ENCODE assay signal across 27 cellular contexts in the genomic region with DNA sequence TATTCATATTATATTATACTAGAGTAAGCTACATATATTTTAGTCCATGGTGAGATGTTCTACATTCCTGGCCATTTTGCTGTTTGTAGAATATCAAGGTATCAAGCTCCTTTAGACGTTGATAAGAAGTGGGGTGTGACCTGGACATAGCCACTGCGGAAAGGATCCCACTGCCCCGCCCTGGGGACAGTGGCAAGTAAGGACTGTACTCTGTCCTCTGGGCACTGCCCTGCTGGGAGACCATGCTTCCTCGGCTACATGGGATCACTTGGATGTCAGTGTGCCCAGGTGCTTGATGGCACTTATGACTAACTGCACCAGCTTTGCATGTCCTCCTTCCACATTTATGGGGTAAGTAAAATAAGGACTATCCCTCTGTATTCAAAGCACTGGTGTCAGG. TPM values are rescaled to one million over a fixed set of nuclear protein-coding genes. Genes with fewer than 3 reads are reported as not detected.
DNase-seq lines count a peak whose midpoint lies in the region; ATAC-seq, FAIRE-seq and TF ChIP-seq lines count a peak whose summit lies in the region.
"Had no signal": no experiment of that assay in that cellular context is flagged by ENCODE, and none has a peak within 500 bp of the region (broad histone marks: within the 10 kb centered on the region; RNA-seq: fewer than 3 reads in every experiment).

No MANE protein-coding gene starts in this region.

- intact Hi-C loops in upper lobe of right lung (cut with DNase I): no loop called here
- intact Hi-C loops in left cardiac atrium (cut with DNase I): no loop called here

- CTCF ChIA-PET in A549 (lab: Yijun Ruan, JAX): no interaction called here

- POLR2A ChIA-PET in A549 (lab: Yijun Ruan, JAX): no interaction called here

- H3K27ac ChIP-seq in A549: peak overlapping the region in 1 of 2 experiments; percentile 45; a peak in 3 of 6 replicates
- H3K27ac ChIP-seq in mesendoderm (ENCODE audit: low read depth, low read length): no peak overlapping the region
- H3K27ac ChIP-seq in upper lobe of right lung: no peak overlapping the region
- H3K27ac ChIP-seq: BLaER1, KMS-11, PC-9, SJSA1 had no signal

- TF ChIP-seq RAD21 in A549 (conservative IDR thresholded peaks at IDR 0.05 in 1 of 2, IDR thresholded peaks at IDR 0.05 in 1 of 2): no peak

- no peak overlapping the region for H3K4me3 Mint-ChIP-seq in glutamatergic neuron (ENCODE audit: unreplicated experiment)
- H3K4me3 Mint-ChIP-seq: CD4-positive, CD25-positive, alpha-beta regulatory T cell; IgD-negative memory B cell had no signal

- no peak overlapping the region for H3K4ac ChIP-seq in mesendoderm (ENCODE audit: low read depth, low read length)

- no peak for TF ChIP-seq CTCF in A549 (IDR thresholded peaks at IDR 0.05)
- no peak for TF ChIP-seq CTCF in bronchial epithelial cell (IDR thresholded peaks at IDR 0.05; ENCODE audit: insufficient read depth, low read length, severe bottlenecking)
- no peak for TF ChIP-seq CTCF in upper lobe of right lung (IDR thresholded peaks at IDR 0.05)
- TF ChIP-seq CTCF in glutamatergic neuron (IDR thresholded peaks at IDR 0.05; ENCODE audit: partially characterized antibody, unreplicated experiment): no peak

- peak overlapping the region; percentile 22 for H2BK5ac ChIP-seq in mesendoderm (ENCODE audit: low read length)

- no peak for TF ChIP-seq POLR2A in A549 (IDR thresholded peaks at IDR 0.05; ENCODE audit: low read length)

- H3K9me3 ChIP-seq in A549 (no peaks in the 10 kb centered on the region), upper lobe of right lung (no peaks in the 10 kb centered on the region)
- H3K9me3 ChIP-seq: SJSA1 had no signal

- peaks cover 2% of the 10 kb centered on the region for H3K9me3 Mint-ChIP-seq in glutamatergic neuron (ENCODE audit: unreplicated experiment)
- H3K9me3 Mint-ChIP-seq: CD4-positive, CD25-positive, alpha-beta regulatory T cell; IgD-negative memory B cell had no signal

- no peak overlapping the region for H3K23ac ChIP-seq in mesendoderm (ENCODE audit: low read length)

- H3K79me1 ChIP-seq in mesendoderm (ENCODE audit: low read length): no peaks in the 10 kb centered on the region

- no peak overlapping the region for H4K5ac ChIP-seq in mesendoderm (ENCODE audit: low read length)

- peaks cover 2% of the 10 kb centered on the region for H3K27me3 Mint-ChIP-seq in glutamatergic neuron (ENCODE audit: unreplicated experiment)

- WGBS in A549 (ENCODE audit: missing lambda C conversion rate): 76% methylated on average over 4 of the region's 4 CpGs
- WGBS in mesendoderm (ENCODE audit: extremely low coverage, insufficient coverage, low lambda C conversion rate): no CpG with 5 or more reads among the region's 4 CpGs

- no peak overlapping the region for H3K27ac Mint-ChIP-seq in glutamatergic neuron (ENCODE audit: unreplicated experiment)

- H3K27me3 ChIP-seq in bronchial epithelial cell (ENCODE audit: control insufficient read depth, insufficient read depth, low read length) (no peaks in the 10 kb centered on the region), mesendoderm (ENCODE audit: insufficient read depth, low read length, poor library complexity) (no peaks in the 10 kb centered on the region), upper lobe of right lung (no peaks in the 10 kb centered on the region)
- H3K27me3 ChIP-seq: BLaER1, SJSA1 had no signal

- peak overlapping the region; percentile 64 for H2AK5ac ChIP-seq in mesendoderm (ENCODE audit: low read length)

- H3K9ac ChIP-seq in mesendoderm (ENCODE audit: low read length): no peak overlapping the region
- H3K9ac ChIP-seq: BLaER1, KMS-11 had no signal

- H3K4me1 Mint-ChIP-seq in glutamatergic neuron (ENCODE audit: low read depth, unreplicated experiment): peaks cover 7% of the 10 kb centered on the region
- H3K4me1 Mint-ChIP-seq: IgD-negative memory B cell had no signal

- TF ChIP-seq EP300 in A549 (IDR thresholded peaks at IDR 0.05): no peak

- H2BK120ac ChIP-seq in mesendoderm (ENCODE audit: low read depth, low read length): no peak overlapping the region

- H3K4me1 ChIP-seq in A549: peaks cover 9% of the 10 kb centered on the region; the same call in 2 of the 3 replicates
- H3K4me1 ChIP-seq in mesendoderm (ENCODE audit: control insufficient read depth, low read depth, low read length): peaks cover 8% of the 10 kb centered on the region
- peaks cover 8% of the 10 kb centered on the region for H3K4me1 ChIP-seq in upper lobe of right lung

- peak in 1 of 2 experiments; percentile 23; a peak in 1 of 6 replicates for ATAC-seq in A549
- ATAC-seq in HG02884 (IDR thresholded peaks at IDR 0.05; ENCODE audit: unreplicated experiment): peak; percentile 12
- ATAC-seq in upper lobe of right lung: no peak
- ATAC-seq in left cardiac atrium: no peak
- ATAC-seq: HCT116 had no signal

- no peak overlapping the region for H3K18ac ChIP-seq in mesendoderm (ENCODE audit: low read length)

- H3K79me2 ChIP-seq in mesendoderm (ENCODE audit: control insufficient read depth, insufficient read depth, low read length): no peaks in the 10 kb centered on the region

- H4K8ac ChIP-seq in mesendoderm (ENCODE audit: low read depth, low read length): no peak overlapping the region

- H2BK15ac ChIP-seq in mesendoderm (replicated peaks; ENCODE audit: low read depth): no peak overlapping the region

- H3K4me2 ChIP-seq in A549 (peak overlapping the region; percentile 3; the same call in 1 of the 3 replicates), mesendoderm (ENCODE audit: low read length) (no peak overlapping the region)
- H3K4me2 ChIP-seq: BLaER1, KMS-11, PC-9 had no signal

- no peak overlapping the region for H3K56ac ChIP-seq in mesendoderm (ENCODE audit: low read length)

- FAIRE-seq in A549 (lab: Jason Lieb, UNC) (no peak), bronchial epithelial cell (lab: Jason Lieb, UNC) (peak; percentile 58)
- FAIRE-seq: G401.6 had no signal

- DNase-seq in A549 (ENCODE audit: low read depth in 1 of 2, low spot score in 1 of 2): no peak
- no peak for DNase-seq in bronchial epithelial cell (ENCODE audit: low read depth)
- no peak for DNase-seq in mesendoderm
- no peak for DNase-seq in upper lobe of right lung
- DNase-seq in glutamatergic neuron: no peak
- DNase-seq in NCI-H524 (lab: John Stamatoyannopoulos, UW): no peak
- DNase-seq in left cardiac atrium: no peak
- DNase-seq: 8988T; NCI-H1092 treated with DMSO at 0.1 percent for 48 hours; NCI-H1436 treated with DMSO at 0.1 percent for 48 hours; NCI-H1930; NCI-H2107; NCI-H446; NCI-H526; NCI-H82; NK-92 treated with Interleukin-12 subunit alpha and Interleukin-12 subunit beta, amount 100 ng/mL, for 24 hours; PC-9; Right ventricle myocardium superior; RPMI8226 had no signal

- no peaks in the 10 kb centered on the region for H3K36me3 Mint-ChIP-seq in glutamatergic neuron (ENCODE audit: unreplicated experiment)
- H3K36me3 Mint-ChIP-seq: CD4-positive, CD25-positive, alpha-beta regulatory T cell; IgD-negative memory B cell had no signal

- H3K4me3 ChIP-seq in A549 (no peak overlapping the region), bronchial epithelial cell (ENCODE audit: low read depth, low read length) (no peak overlapping the region), mesendoderm (ENCODE audit: low read length) (no peak overlapping the region), upper lobe of right lung (no peak overlapping the region)
- H3K4me3 ChIP-seq: BLaER1, PC-9, SJSA1 had no signal

- H3K36me3 ChIP-seq in bronchial epithelial cell (ENCODE audit: control insufficient read depth, insufficient read depth, low read length) (no peaks in the 10 kb centered on the region), mesendoderm (ENCODE audit: control insufficient read depth, insufficient read depth, low read length) (no peaks in the 10 kb centered on the region), upper lobe of right lung (no peaks in the 10 kb centered on the region)
- H3K36me3 ChIP-seq: BLaER1, SJSA1 had no signal

TF ChIP-seq in A549, 52 proteins besides CTCF, POLR2A, EP300 and RAD21:
- no peak for TF ChIP-seq RARB (CRISPR knock-in tag; IDR thresholded peaks at IDR 0.05)

RNA-seq across cellular contexts. Expression of gene NTPCR, which starts 46.3 kb away (rescaled TPM):
- polyA plus RNA-seq in A549 (2011; rRNA removed) (65.1 and 83.6 TPM in 2 replicates), A549 (2017; fragmentation: RNase III; extraction: RNeasy Plus Mini Kit Qiagen cat#74134 plus additional on column Dnase treatment) (68.8 to 76.9 TPM (median 69.9 TPM) in 3 replicates)
- 30.3 and 30.9 TPM in 2 replicates for polyA plus RNA-seq in A549 (2012; cell fraction: cytosol; rRNA removed)
- polyA plus RNA-seq in A549 (2012; cell fraction: nucleus; rRNA removed): 11.4 and 16.0 TPM in 2 replicates
- 18.4 and 26.3 TPM in 2 replicates for polyA minus RNA-seq in A549 (2011; rRNA and poly(A)+ RNA removed)
- total RNA-seq in bronchial epithelial cell (11.6 and 13.4 TPM in 2 replicates), upper lobe of right lung (28.7 TPM), glutamatergic neuron (ENCODE audit: unreplicated experiment) (40.7 TPM), left cardiac atrium (10 to 100 TPM; 46.4 to 58.4 TPM)
- polyA plus RNA-seq in mesendoderm (2013, experiment 1 of 2): 56.5 TPM
- polyA plus RNA-seq in mesendoderm (2013, experiment 2 of 2): 53.2 TPM
